In the genomic region with DNA sequence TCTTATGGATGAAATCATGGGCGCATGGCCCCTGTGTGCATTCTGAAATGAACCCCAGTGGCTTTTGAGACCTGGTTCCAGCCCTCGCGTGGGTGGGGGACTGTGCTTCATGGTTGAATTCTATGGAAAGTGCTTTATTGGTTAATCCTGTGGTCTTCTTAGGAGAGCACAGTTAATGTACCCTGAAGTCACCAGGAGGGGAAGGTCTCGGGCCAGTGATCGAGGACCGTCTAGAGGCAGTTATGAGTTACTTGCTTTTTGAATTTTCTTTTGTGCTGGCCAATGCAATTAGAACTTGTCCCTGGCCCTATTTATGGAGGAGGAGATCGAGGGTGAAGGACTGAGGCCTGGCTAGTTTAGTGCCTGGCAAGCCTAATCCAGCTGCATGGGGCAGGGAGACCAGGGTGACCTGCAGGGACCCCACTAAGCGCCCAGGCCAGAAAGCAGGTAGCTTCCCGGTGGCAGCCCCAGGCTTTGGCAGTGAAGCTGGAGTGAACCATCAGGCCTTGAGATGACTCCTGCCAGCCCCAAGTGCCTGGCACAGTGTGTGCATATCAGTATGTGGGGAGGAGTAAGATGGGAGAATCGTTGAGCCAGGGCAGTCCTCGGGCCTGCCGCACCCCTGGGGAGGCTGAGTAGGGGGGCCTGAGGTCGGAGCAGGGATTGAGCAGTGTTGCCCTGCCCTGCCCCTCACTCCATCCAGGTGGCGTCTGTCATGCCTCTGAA, we compare ENCODE assay signal across 1 cellular context.
TF ChIP-seq lines count a peak whose summit lies in the region.

No MANE protein-coding gene starts in this region.

TF ChIP-seq in WTC11, 78 proteins besides CTCF, POLR2A, EP300 and RAD21 (continued from another document):
- TF ChIP-seq, protein P1, sequence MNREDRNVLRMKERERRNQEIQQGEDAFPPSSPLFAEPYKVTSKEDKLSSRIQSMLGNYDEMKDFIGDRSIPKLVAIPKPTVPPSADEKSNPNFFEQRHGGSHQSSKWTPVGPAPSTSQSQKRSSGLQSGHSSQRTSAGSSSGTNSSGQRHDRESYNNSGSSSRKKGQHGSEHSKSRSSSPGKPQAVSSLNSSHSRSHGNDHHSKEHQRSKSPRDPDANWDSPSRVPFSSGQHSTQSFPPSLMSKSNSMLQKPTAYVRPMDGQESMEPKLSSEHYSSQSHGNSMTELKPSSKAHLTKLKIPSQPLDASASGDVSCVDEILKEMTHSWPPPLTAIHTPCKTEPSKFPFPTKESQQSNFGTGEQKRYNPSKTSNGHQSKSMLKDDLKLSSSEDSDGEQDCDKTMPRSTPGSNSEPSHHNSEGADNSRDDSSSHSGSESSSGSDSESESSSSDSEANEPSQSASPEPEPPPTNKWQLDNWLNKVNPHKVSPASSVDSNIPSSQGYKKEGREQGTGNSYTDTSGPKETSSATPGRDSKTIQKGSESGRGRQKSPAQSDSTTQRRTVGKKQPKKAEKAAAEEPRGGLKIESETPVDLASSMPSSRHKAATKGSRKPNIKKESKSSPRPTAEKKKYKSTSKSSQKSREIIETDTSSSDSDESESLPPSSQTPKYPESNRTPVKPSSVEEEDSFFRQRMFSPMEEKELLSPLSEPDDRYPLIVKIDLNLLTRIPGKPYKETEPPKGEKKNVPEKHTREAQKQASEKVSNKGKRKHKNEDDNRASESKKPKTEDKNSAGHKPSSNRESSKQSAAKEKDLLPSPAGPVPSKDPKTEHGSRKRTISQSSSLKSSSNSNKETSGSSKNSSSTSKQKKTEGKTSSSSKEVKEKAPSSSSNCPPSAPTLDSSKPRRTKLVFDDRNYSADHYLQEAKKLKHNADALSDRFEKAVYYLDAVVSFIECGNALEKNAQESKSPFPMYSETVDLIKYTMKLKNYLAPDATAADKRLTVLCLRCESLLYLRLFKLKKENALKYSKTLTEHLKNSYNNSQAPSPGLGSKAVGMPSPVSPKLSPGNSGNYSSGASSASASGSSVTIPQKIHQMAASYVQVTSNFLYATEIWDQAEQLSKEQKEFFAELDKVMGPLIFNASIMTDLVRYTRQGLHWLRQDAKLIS (CRISPR knock-in tag; IDR thresholded peaks at IDR 0.05; ENCODE audit: borderline replicate concordance) = no peak
- no peak for TF ChIP-seq SMAD4 (CRISPR knock-in tag; IDR thresholded peaks at IDR 0.05)
- no peak for TF ChIP-seq EMX1 (CRISPR knock-in tag; IDR thresholded peaks at IDR 0.05)
- no peak for TF ChIP-seq MAX (CRISPR knock-in tag; IDR thresholded peaks at IDR 0.05)
- no peak for TF ChIP-seq ZNF232 (CRISPR knock-in tag; IDR thresholded peaks at IDR 0.05)
- TF ChIP-seq USF1 (CRISPR knock-in tag; IDR thresholded peaks at IDR 0.05) = no peak
- TF ChIP-seq, protein P2, sequence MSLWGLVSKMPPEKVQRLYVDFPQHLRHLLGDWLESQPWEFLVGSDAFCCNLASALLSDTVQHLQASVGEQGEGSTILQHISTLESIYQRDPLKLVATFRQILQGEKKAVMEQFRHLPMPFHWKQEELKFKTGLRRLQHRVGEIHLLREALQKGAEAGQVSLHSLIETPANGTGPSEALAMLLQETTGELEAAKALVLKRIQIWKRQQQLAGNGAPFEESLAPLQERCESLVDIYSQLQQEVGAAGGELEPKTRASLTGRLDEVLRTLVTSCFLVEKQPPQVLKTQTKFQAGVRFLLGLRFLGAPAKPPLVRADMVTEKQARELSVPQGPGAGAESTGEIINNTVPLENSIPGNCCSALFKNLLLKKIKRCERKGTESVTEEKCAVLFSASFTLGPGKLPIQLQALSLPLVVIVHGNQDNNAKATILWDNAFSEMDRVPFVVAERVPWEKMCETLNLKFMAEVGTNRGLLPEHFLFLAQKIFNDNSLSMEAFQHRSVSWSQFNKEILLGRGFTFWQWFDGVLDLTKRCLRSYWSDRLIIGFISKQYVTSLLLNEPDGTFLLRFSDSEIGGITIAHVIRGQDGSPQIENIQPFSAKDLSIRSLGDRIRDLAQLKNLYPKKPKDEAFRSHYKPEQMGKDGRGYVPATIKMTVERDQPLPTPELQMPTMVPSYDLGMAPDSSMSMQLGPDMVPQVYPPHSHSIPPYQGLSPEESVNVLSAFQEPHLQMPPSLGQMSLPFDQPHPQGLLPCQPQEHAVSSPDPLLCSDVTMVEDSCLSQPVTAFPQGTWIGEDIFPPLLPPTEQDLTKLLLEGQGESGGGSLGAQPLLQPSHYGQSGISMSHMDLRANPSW (CRISPR knock-in tag; conservative IDR thresholded peaks at IDR 0.05; ENCODE audit: low read depth) = no peak
- TF ChIP-seq, protein P3, sequence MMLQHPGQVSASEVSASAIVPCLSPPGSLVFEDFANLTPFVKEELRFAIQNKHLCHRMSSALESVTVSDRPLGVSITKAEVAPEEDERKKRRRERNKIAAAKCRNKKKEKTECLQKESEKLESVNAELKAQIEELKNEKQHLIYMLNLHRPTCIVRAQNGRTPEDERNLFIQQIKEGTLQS (CRISPR knock-in tag; conservative IDR thresholded peaks at IDR 0.05) = no peak
- TF ChIP-seq ATF2 (CRISPR knock-in tag; IDR thresholded peaks at IDR 0.05; ENCODE audit: borderline replicate concordance, low read depth) = no peak
- no peak for TF ChIP-seq E2F5 (CRISPR knock-in tag; IDR thresholded peaks at IDR 0.05)
- no peak for TF ChIP-seq ZBTB43 (CRISPR knock-in tag; IDR thresholded peaks at IDR 0.05)
- TF ChIP-seq HMGA2 (CRISPR knock-in tag; IDR thresholded peaks at IDR 0.05) = no peak
